In the genomic region with DNA sequence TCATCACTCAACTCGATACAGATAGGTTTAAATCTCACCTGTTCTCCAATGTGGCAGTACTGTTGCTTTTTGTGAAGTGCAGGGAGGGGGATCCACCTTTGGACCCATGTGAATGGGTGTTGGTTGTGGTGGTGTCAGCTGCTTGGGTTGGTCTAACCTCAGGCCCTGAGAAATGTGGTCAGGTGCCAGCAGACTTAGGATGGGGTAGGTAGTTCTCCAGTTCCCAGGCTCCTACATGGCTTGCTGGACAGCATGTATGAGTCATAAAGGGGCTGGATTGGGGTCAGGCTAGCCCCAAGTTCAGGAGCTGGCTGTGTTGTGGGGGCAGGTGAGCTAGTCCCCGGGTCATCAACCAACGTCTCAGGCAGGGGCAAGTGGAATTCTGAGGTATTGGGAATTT, we compare ENCODE assay signal across 21 cellular contexts.
"Had no signal": no experiment of that assay in that cellular context is flagged by ENCODE, and none has a peak within 500 bp of the region (broad histone marks: within the 10 kb centered on the region; RNA-seq: fewer than 3 reads in every experiment).

No MANE protein-coding gene starts in this region.

- H3K4me3 Mint-ChIP-seq: activated CD4-positive, alpha-beta memory T cell treated with anti-CD3 and anti-CD28 coated beads for 36 hours; activated naive CD8-positive, alpha-beta T cell treated with anti-CD3 and anti-CD28 coated beads for 36 hours; immature natural killer cell; mesothelial cell of epicardium; natural killer cell treated with Interleukin-12 subunit alpha and Interleukin-12 subunit beta and Interleukin-15 and Interleukin-18, amount 100 ng/mL, for 72 hours; stimulated activated naive CD8-positive, alpha-beta T cell treated with anti-CD3 and anti-CD28 coated beads, Interleukin-15, amount 100 ng/mL, for 72 hours had no signal

- H3K36me3 Mint-ChIP-seq: activated CD4-positive, alpha-beta memory T cell treated with anti-CD3 and anti-CD28 coated beads for 36 hours; activated naive CD8-positive, alpha-beta T cell treated with anti-CD3 and anti-CD28 coated beads for 36 hours; mesothelial cell of epicardium; natural killer cell treated with Interleukin-12 subunit alpha and Interleukin-12 subunit beta and Interleukin-15 and Interleukin-18, amount 100 ng/mL, for 72 hours had no signal

- H3K4me1 ChIP-seq: left lung, psoas muscle, tibial artery had no signal

- H3K36me3 ChIP-seq: left lung, ovary, tibial artery had no signal

- ATAC-seq: left lung; natural killer cell treated with Interleukin-12 subunit alpha and Interleukin-12 subunit beta and Interleukin-15 and Interleukin-18, amount 100 ng/mL, for 72 hours; psoas muscle; right cardiac atrium; stimulated activated naive CD8-positive, alpha-beta T cell treated with anti-CD3 and anti-CD28 coated beads, Interleukin-15, amount 100 ng/mL, for 72 hours had no signal

- H3K4me1 Mint-ChIP-seq: activated naive CD8-positive, alpha-beta T cell treated with anti-CD3 and anti-CD28 coated beads for 36 hours; immature natural killer cell; mesothelial cell of epicardium; stimulated activated naive CD8-positive, alpha-beta T cell treated with anti-CD3 and anti-CD28 coated beads, Interleukin-15, amount 100 ng/mL, for 72 hours had no signal

- H3K27ac Mint-ChIP-seq: activated CD4-positive, alpha-beta memory T cell treated with anti-CD3 and anti-CD28 coated beads for 36 hours; activated naive CD8-positive, alpha-beta T cell treated with anti-CD3 and anti-CD28 coated beads for 36 hours; immature natural killer cell; mesothelial cell of epicardium; natural killer cell treated with Interleukin-12 subunit alpha and Interleukin-12 subunit beta and Interleukin-15 and Interleukin-18, amount 100 ng/mL, for 72 hours; stimulated activated naive CD8-positive, alpha-beta T cell treated with anti-CD3 and anti-CD28 coated beads, Interleukin-15, amount 100 ng/mL, for 72 hours had no signal

- H3K9me3 ChIP-seq: ovary, psoas muscle had no signal

- H3K79me2 ChIP-seq: hepatocyte had no signal

- H3K4me3 ChIP-seq: hepatocyte, left lung, ovary, psoas muscle, tibial artery had no signal

- DNase-seq: activated CD4-positive, alpha-beta memory T cell treated with anti-CD3 and anti-CD28 coated beads for 36 hours; activated CD4-positive, alpha-beta T cell treated with anti-CD3 and anti-CD28 coated beads for 48 hours; activated naive CD4-positive, alpha-beta T cell treated with Interleukin-2 at 50 U/mL for 16 hours; activated naive CD8-positive, alpha-beta T cell treated with anti-CD3 and anti-CD28 coated beads for 36 hours; activated T-cell treated with anti-CD3 and anti-CD28 coated beads, Interleukin-2, amount 50 U/mL, for 48 hours; central memory CD4-positive, alpha-beta T cell; effector memory CD4-positive, alpha-beta T cell; foreskin melanocyte; glutamatergic neuron; immature natural killer cell; kidney glomerular epithelial cell; ovary; right cardiac atrium; stimulated activated CD4-positive, alpha-beta T cell treated with anti-CD3 and anti-CD28 coated beads, Interleukin-1b, Interleukin-23, amount 100 ng/mL, for 48 hours; stimulated activated naive CD8-positive, alpha-beta T cell treated with anti-CD3 and anti-CD28 coated beads, Interleukin-15, amount 100 ng/mL, for 72 hours; tibial artery had no signal

- H3K27me3 ChIP-seq: hepatocyte, left lung, ovary, tibial artery had no signal

- H3K27me3 Mint-ChIP-seq: activated CD4-positive, alpha-beta memory T cell treated with anti-CD3 and anti-CD28 coated beads for 36 hours; activated naive CD8-positive, alpha-beta T cell treated with anti-CD3 and anti-CD28 coated beads for 36 hours; natural killer cell treated with Interleukin-12 subunit alpha and Interleukin-12 subunit beta and Interleukin-15 and Interleukin-18, amount 100 ng/mL, for 72 hours; stimulated activated naive CD8-positive, alpha-beta T cell treated with anti-CD3 and anti-CD28 coated beads, Interleukin-15, amount 100 ng/mL, for 72 hours had no signal

- H3K4me2 ChIP-seq: hepatocyte had no signal

- H2AFZ ChIP-seq: hepatocyte had no signal

- H3K27ac ChIP-seq: hepatocyte, left lung, ovary, psoas muscle, tibial artery had no signal
